Comparison of ENCODE assay signal across 1 cellular context in genomic region chr3:12440927-12441326, GRCh38.
TF ChIP-seq lines count a peak whose summit lies in the region.

No MANE protein-coding gene starts in this region.

TF ChIP-seq in WTC11, 78 proteins besides CTCF, POLR2A, EP300 and RAD21 (continued from another document):
- TF ChIP-seq PREB (CRISPR knock-in tag; IDR thresholded peaks at IDR 0.05; ENCODE audit: borderline replicate concordance), result no peak
- TF ChIP-seq ZNF425 (CRISPR knock-in tag; conservative IDR thresholded peaks at IDR 0.05), result no peak
- no peak for TF ChIP-seq FOXP4 (CRISPR knock-in tag; IDR thresholded peaks at IDR 0.05)
- no peak for TF ChIP-seq ZNF671 (CRISPR knock-in tag; IDR thresholded peaks at IDR 0.05)
- no peak for TF ChIP-seq SP1 (CRISPR knock-in tag; conservative IDR thresholded peaks at IDR 0.05)
- TF ChIP-seq ATF1 (CRISPR knock-in tag; IDR thresholded peaks at IDR 0.05), result no peak
- TF ChIP-seq ZNF512 (CRISPR knock-in tag; IDR thresholded peaks at IDR 0.05; ENCODE audit: borderline replicate concordance), result no peak
